ENCODE assay signal across 33 cellular contexts in the genomic region with DNA sequence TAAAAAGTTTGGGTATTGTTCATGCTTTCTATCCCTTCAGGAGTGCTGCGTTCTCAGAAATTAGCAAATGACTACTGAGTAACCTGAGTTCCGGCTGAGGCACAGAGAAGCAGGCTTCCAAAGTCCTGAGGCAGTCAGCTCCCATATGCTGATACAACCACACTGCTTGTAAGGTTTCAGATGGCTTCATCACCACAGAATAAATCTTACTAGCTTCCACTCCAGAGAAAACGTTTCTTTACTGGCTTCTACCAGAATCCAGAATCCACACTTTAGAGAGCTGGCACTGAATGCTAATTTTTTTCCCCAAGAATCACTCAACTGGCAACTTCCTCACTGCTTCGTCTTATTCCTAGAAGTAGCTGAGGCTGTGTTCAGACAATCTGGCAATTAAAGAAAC.
"Had no signal": no experiment of that assay in that cellular context is flagged by ENCODE, and none has a peak within 500 bp of the region (broad histone marks: within the 10 kb centered on the region; RNA-seq: fewer than 3 reads in every experiment).

No MANE protein-coding gene starts in this region.

- H3K4me3 ChIP-seq: adrenal gland, breast epithelium, cardiac muscle cell, coronary artery, dorsolateral prefrontal cortex had no signal

- H3K27me3 Mint-ChIP-seq: activated naive CD4-positive, alpha-beta T cell treated with anti-CD3 and anti-CD28 coated beads, Interleukin-2, amount 50 U/mL, for 24 hours; activated naive CD8-positive, alpha-beta T cell treated with anti-CD3 and anti-CD28 coated beads for 36 hours; activated naive CD8-positive, alpha-beta T cell treated with anti-CD3 and anti-CD28 coated beads, Interleukin-2, amount 50 U/mL, for 24 hours; brain; central memory CD8-positive, alpha-beta T cell; dendritic cell treated with granulocyte-macrophage colony-stimulating factor and Interleukin-4, amounts not matched to agents 40 ng/mL and 50 ng/mL, for 4 days; T-helper 17 cell had no signal

- H3K27ac ChIP-seq: adrenal gland, breast epithelium, cardiac muscle cell, coronary artery, dorsolateral prefrontal cortex had no signal

- H3K27me3 ChIP-seq: adrenal gland, breast epithelium, cardiac muscle cell, dorsolateral prefrontal cortex had no signal

- H3K36me3 ChIP-seq: breast epithelium had no signal

- H3K27ac Mint-ChIP-seq: activated naive CD4-positive, alpha-beta T cell treated with anti-CD3 and anti-CD28 coated beads for 36 hours; activated naive CD4-positive, alpha-beta T cell treated with anti-CD3 and anti-CD28 coated beads, Interleukin-2, amount 50 U/mL, for 24 hours; activated naive CD8-positive, alpha-beta T cell treated with anti-CD3 and anti-CD28 coated beads for 36 hours; activated naive CD8-positive, alpha-beta T cell treated with anti-CD3 and anti-CD28 coated beads, Interleukin-2, amount 50 U/mL, for 24 hours; activated T-helper 1 cell treated with anti-CD3 and anti-CD28 coated beads, Interleukin-12 subunit alpha, Interleukin-12 subunit beta, Interleukin-2, Interleukin-4 antibody, amounts not matched to agents 30 ng/mL and 10 ng/mL and 1 ng/mL, durations not matched to agents 14 hours and 24 hours and 36 hours; dendritic cell treated with granulocyte-macrophage colony-stimulating factor and Interleukin-4, amounts not matched to agents 40 ng/mL and 50 ng/mL, for 4 days; endodermal cell; T-helper 17 cell; T-helper 2 cell treated with Interferon-gamma antibody and Interleukin-4, amounts not matched to agents 5 μg/mL and 100 μg/mL, for 36 hours had no signal

- ATAC-seq: activated naive CD8-positive, alpha-beta T cell treated with anti-CD3 and anti-CD28 coated beads, Interleukin-2, amount 50 U/mL, for 24 hours; activated T-cell treated with anti-CD3 and anti-CD28 coated beads, Interleukin-2, amount 50 U/mL, for 4 hours; esophagus mucosa; T-helper 17 cell had no signal

- H3K9me3 Mint-ChIP-seq: activated naive CD4-positive, alpha-beta T cell treated with anti-CD3 and anti-CD28 coated beads for 36 hours; activated naive CD4-positive, alpha-beta T cell treated with anti-CD3 and anti-CD28 coated beads, Interleukin-2, amount 50 U/mL, for 24 hours; activated naive CD8-positive, alpha-beta T cell treated with anti-CD3 and anti-CD28 coated beads for 36 hours; activated naive CD8-positive, alpha-beta T cell treated with anti-CD3 and anti-CD28 coated beads, Interleukin-2, amount 50 U/mL, for 24 hours; activated T-cell treated with anti-CD3 and anti-CD28 coated beads, Interleukin-2, amount 50 U/mL, for 4 hours; activated T-helper 1 cell treated with anti-CD3 and anti-CD28 coated beads, Interleukin-12 subunit alpha, Interleukin-12 subunit beta, Interleukin-2, Interleukin-4 antibody, amounts not matched to agents 30 ng/mL and 10 ng/mL and 1 ng/mL, durations not matched to agents 14 hours and 24 hours and 36 hours; activated T-helper 2 cell treated with anti-CD3 and anti-CD28 coated beads, Interferon-gamma antibody, Interleukin-2, Interleukin-4, amounts not matched to agents 10 μg/mL and 5 μg/mL and 100 μg/mL, durations not matched to agents 14 hours and 24 hours and 36 hours; brain; central memory CD8-positive, alpha-beta T cell; dendritic cell treated with granulocyte-macrophage colony-stimulating factor and Interleukin-4, amounts not matched to agents 40 ng/mL and 50 ng/mL, for 4 days; endodermal cell; T-helper 2 cell treated with Interferon-gamma antibody and Interleukin-4, amounts not matched to agents 5 μg/mL and 100 μg/mL, for 36 hours had no signal

- DNase-seq: activated CD4-positive, alpha-beta T cell treated with anti-CD3 and anti-CD28 coated beads for 1 hour; activated CD4-positive, alpha-beta T cell treated with anti-CD3 and anti-CD28 coated beads for 48 hours; activated CD4-positive, alpha-beta T cell treated with anti-CD3 and anti-CD28 coated beads, Interleukin-2, amount 50 U/mL, for 1 hour; activated CD4-positive, alpha-beta T cell treated with anti-CD3 and anti-CD28 coated beads, Interleukin-2, amount 50 U/mL, for 48 hours; activated CD8-positive, alpha-beta memory T cell treated with anti-CD3 and anti-CD28 coated beads, Interleukin-2, amount 50 U/mL, for 48 hours; activated effector memory CD4-positive, alpha-beta T cell treated with anti-CD3 and anti-CD28 coated beads, Interleukin-2, amount 50 U/mL, for 16 hours; activated naive CD4-positive, alpha-beta T cell treated with anti-CD3 and anti-CD28 coated beads for 36 hours; activated naive CD8-positive, alpha-beta T cell treated with anti-CD3 and anti-CD28 coated beads for 36 hours; activated naive CD8-positive, alpha-beta T cell treated with anti-CD3 and anti-CD28 coated beads, Interleukin-2, amount 50 U/mL, for 24 hours; activated T-cell treated with anti-CD3 and anti-CD28 coated beads for 4 hours; activated T-cell treated with anti-CD3 and anti-CD28 coated beads, Interleukin-2, amount 50 U/mL, for 4 hours; adrenal gland; amygdala; aorta; dorsolateral prefrontal cortex; effector memory CD4-positive, alpha-beta T cell; endodermal cell; foreskin fibroblast; head of caudate nucleus; T-helper 1 cell; T-helper 17 cell; T1000 had no signal

- H3K4me3 Mint-ChIP-seq: activated naive CD4-positive, alpha-beta T cell treated with anti-CD3 and anti-CD28 coated beads for 36 hours; activated naive CD4-positive, alpha-beta T cell treated with anti-CD3 and anti-CD28 coated beads, Interleukin-2, amount 50 U/mL, for 24 hours; activated naive CD8-positive, alpha-beta T cell treated with anti-CD3 and anti-CD28 coated beads for 36 hours; activated naive CD8-positive, alpha-beta T cell treated with anti-CD3 and anti-CD28 coated beads, Interleukin-2, amount 50 U/mL, for 24 hours; activated T-cell treated with anti-CD3 and anti-CD28 coated beads, Interleukin-2, amount 50 U/mL, for 4 hours; activated T-helper 1 cell treated with anti-CD3 and anti-CD28 coated beads, Interleukin-12 subunit alpha, Interleukin-12 subunit beta, Interleukin-2, Interleukin-4 antibody, amounts not matched to agents 30 ng/mL and 10 ng/mL and 1 ng/mL, durations not matched to agents 14 hours and 24 hours and 36 hours; brain; central memory CD8-positive, alpha-beta T cell; dendritic cell treated with granulocyte-macrophage colony-stimulating factor and Interleukin-4, amounts not matched to agents 40 ng/mL and 50 ng/mL, for 4 days; endodermal cell; T-helper 17 cell; T-helper 2 cell treated with Interferon-gamma antibody and Interleukin-4, amounts not matched to agents 5 μg/mL and 100 μg/mL, for 36 hours had no signal

- H3K4me1 ChIP-seq: breast epithelium had no signal

- H3K9me3 ChIP-seq: adrenal gland, breast epithelium had no signal

- H3K4me1 Mint-ChIP-seq: activated naive CD4-positive, alpha-beta T cell treated with anti-CD3 and anti-CD28 coated beads, Interleukin-2, amount 50 U/mL, for 24 hours; endodermal cell had no signal
